ENCODE assay signal across 1 cellular context in the genomic region with DNA sequence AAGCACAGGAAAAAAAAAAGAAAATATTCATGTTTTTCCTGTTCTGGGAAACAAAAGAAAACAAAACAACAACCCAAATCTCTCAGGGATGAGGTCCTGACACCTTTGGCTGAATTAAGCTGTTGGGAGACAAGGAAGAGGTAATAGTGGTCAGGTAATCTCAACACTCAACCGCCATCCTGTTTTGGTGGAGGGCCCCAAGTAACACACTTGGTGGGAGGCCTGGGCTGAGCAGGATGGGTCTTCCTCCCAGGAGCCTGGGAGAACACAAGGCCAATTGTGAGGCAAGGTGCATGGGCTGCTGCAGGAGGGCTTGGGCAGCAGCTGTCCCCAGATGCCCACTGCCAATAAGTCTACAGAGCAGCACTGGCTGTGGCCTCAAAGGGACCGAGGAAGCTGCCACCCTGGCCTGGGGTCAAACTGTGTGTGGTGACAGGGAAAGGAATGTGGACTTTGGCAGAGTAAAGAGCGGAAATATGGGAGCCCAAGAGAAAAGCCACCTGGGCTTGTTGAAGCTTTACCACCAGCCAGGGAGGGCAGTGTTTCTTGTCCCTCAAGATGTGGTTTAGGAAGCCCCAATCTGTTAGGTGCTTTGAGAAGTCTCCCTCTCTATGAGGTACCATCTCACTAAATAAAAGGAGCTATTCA.
A peak's percentile ranks its signal among the peaks of the same experiment; 100 is the strongest.
TF ChIP-seq lines count a peak whose summit lies in the region.

No MANE protein-coding gene starts in this region.

TF ChIP-seq in HepG2, 621 proteins besides CTCF, POLR2A, EP300 and RAD21 (continued from another document and continues in another):
- TF ChIP-seq, protein P1, sequence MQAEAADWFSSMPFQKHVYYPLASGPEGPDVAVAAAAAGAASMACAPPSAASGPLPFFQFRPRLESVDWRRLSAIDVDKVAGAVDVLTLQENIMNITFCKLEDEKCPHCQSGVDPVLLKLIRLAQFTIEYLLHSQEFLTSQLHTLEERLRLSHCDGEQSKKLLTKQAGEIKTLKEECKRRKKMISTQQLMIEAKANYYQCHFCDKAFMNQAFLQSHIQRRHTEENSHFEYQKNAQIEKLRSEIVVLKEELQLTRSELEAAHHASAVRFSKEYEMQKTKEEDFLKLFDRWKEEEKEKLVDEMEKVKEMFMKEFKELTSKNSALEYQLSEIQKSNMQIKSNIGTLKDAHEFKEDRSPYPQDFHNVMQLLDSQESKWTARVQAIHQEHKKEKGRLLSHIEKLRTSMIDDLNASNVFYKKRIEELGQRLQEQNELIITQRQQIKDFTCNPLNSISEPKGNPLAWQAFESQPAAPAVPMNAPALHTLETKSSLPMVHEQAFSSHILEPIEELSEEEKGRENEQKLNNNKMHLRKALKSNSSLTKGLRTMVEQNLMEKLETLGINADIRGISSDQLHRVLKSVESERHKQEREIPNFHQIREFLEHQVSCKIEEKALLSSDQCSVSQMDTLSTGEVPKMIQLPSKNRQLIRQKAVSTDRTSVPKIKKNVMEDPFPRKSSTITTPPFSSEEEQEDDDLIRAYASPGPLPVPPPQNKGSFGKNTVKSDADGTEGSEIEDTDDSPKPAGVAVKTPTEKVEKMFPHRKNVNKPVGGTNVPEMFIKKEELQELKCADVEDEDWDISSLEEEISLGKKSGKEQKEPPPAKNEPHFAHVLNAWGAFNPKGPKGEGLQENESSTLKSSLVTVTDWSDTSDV (CRISPR knock-in tag; IDR thresholded peaks at IDR 0.05) = peak; percentile 77; the same call in 1 of the 2 replicates
- TF ChIP-seq, protein P2, sequence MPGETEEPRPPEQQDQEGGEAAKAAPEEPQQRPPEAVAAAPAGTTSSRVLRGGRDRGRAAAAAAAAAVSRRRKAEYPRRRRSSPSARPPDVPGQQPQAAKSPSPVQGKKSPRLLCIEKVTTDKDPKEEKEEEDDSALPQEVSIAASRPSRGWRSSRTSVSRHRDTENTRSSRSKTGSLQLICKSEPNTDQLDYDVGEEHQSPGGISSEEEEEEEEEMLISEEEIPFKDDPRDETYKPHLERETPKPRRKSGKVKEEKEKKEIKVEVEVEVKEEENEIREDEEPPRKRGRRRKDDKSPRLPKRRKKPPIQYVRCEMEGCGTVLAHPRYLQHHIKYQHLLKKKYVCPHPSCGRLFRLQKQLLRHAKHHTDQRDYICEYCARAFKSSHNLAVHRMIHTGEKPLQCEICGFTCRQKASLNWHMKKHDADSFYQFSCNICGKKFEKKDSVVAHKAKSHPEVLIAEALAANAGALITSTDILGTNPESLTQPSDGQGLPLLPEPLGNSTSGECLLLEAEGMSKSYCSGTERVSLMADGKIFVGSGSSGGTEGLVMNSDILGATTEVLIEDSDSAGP (CRISPR knock-in tag; IDR thresholded peaks at IDR 0.05; ENCODE audit: borderline replicate concordance) = peak; percentile 89
- TF ChIP-seq STAG1 (CRISPR knock-in tag; IDR thresholded peaks at IDR 0.05) (peak; percentile 61), CBFB (CRISPR knock-in tag; IDR thresholded peaks at IDR 0.05) (peak; percentile 84), POLR2AphosphoS2 (IDR thresholded peaks at IDR 0.05; ENCODE audit: low read depth, low read length) (no peak), SP140L (CRISPR knock-in tag; IDR thresholded peaks at IDR 0.05; ENCODE audit: borderline replicate concordance) (no peak), SMAD9 (CRISPR knock-in tag; IDR thresholded peaks at IDR 0.05) (no peak), NPAS2 (CRISPR knock-in tag; IDR thresholded peaks at IDR 0.05; ENCODE audit: borderline replicate concordance) (no peak), ZNF513 (CRISPR knock-in tag; conservative IDR thresholded peaks at IDR 0.05) (no peak), ZFP41 (CRISPR knock-in tag; IDR thresholded peaks at IDR 0.05; ENCODE audit: borderline replicate concordance) (no peak), MED1 (CRISPR knock-in tag; IDR thresholded peaks at IDR 0.05) (peak; percentile 93), ZNF20 (CRISPR knock-in tag; IDR thresholded peaks at IDR 0.05) (no peak), ZNF564 (CRISPR knock-in tag; IDR thresholded peaks at IDR 0.05) (no peak), PATZ1 (CRISPR knock-in tag; IDR thresholded peaks at IDR 0.05) (peak; percentile 77), YEATS4 (CRISPR knock-in tag; IDR thresholded peaks at IDR 0.05; ENCODE audit: borderline replicate concordance) (peak; percentile 87), ZNF3 (CRISPR knock-in tag; IDR thresholded peaks at IDR 0.05) (no peak), ZFP36L1 (CRISPR knock-in tag; IDR thresholded peaks at IDR 0.05) (peak; percentile 56; the same call in 1 of the 2 replicates), GABPB1 (CRISPR knock-in tag; IDR thresholded peaks at IDR 0.05) (peak; percentile 39; the same call in 1 of the 2 replicates), TBL1XR1 (IDR thresholded peaks at IDR 0.05; ENCODE audit: borderline replicate concordance, low read length, partially characterized antibody) (peak; percentile 44), ISX (CRISPR knock-in tag; conservative IDR thresholded peaks at IDR 0.05) (no peak), BHLHE40 (IDR thresholded peaks at IDR 0.05; ENCODE audit: low read length) (peak; percentile 51), ZNF138 (CRISPR knock-in tag; IDR thresholded peaks at IDR 0.05; ENCODE audit: low read depth) (no peak), ZNF496 (CRISPR knock-in tag; IDR thresholded peaks at IDR 0.05; ENCODE audit: insufficient replicate concordance) (no peak), DBP (CRISPR knock-in tag; IDR thresholded peaks at IDR 0.05; ENCODE audit: not compliant biosample characterization) (no peak), U2AF1 (optimal IDR thresholded peaks at IDR 0.05; ENCODE audit: low read depth, low read length) (no peak), HOXA5 (CRISPR knock-in tag; IDR thresholded peaks at IDR 0.05) (peak; percentile 59; the same call in 1 of the 2 replicates), ZNF280D (CRISPR knock-in tag; IDR thresholded peaks at IDR 0.05) (no peak), ZNF460 (CRISPR knock-in tag; IDR thresholded peaks at IDR 0.05; ENCODE audit: borderline replicate concordance) (no peak; the same call in 1 of the 2 replicates), SSRP1 (CRISPR knock-in tag; IDR thresholded peaks at IDR 0.05) (no peak)
- TF ChIP-seq, protein P3, sequence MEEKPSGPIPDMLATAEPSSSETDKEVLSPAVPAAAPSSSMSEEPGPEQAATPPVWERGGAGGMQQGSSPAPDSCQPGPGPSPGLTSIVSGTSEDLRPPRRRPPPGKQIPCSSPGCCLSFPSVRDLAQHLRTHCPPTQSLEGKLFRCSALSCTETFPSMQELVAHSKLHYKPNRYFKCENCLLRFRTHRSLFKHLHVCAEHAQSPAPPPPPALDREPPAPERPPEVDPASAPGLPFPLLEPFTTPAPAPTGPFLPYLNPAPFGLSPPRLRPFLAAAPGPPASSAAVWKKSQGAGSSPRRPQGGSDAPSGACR (CRISPR knock-in tag; IDR thresholded peaks at IDR 0.05) = peak; percentile 81; the same call in 1 of the 2 replicates
- TF ChIP-seq, protein P4, sequence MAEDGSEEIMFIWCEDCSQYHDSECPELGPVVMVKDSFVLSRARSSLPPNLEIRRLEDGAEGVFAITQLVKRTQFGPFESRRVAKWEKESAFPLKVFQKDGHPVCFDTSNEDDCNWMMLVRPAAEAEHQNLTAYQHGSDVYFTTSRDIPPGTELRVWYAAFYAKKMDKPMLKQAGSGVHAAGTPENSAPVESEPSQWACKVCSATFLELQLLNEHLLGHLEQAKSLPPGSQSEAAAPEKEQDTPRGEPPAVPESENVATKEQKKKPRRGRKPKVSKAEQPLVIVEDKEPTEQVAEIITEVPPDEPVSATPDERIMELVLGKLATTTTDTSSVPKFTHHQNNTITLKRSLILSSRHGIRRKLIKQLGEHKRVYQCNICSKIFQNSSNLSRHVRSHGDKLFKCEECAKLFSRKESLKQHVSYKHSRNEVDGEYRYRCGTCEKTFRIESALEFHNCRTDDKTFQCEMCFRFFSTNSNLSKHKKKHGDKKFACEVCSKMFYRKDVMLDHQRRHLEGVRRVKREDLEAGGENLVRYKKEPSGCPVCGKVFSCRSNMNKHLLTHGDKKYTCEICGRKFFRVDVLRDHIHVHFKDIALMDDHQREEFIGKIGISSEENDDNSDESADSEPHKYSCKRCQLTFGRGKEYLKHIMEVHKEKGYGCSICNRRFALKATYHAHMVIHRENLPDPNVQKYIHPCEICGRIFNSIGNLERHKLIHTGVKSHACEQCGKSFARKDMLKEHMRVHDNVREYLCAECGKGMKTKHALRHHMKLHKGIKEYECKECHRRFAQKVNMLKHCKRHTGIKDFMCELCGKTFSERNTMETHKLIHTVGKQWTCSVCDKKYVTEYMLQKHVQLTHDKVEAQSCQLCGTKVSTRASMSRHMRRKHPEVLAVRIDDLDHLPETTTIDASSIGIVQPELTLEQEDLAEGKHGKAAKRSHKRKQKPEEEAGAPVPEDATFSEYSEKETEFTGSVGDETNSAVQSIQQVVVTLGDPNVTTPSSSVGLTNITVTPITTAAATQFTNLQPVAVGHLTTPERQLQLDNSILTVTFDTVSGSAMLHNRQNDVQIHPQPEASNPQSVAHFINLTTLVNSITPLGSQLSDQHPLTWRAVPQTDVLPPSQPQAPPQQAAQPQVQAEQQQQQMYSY (CRISPR knock-in tag; IDR thresholded peaks at IDR 0.05) = no peak
- TF ChIP-seq, protein P5, sequence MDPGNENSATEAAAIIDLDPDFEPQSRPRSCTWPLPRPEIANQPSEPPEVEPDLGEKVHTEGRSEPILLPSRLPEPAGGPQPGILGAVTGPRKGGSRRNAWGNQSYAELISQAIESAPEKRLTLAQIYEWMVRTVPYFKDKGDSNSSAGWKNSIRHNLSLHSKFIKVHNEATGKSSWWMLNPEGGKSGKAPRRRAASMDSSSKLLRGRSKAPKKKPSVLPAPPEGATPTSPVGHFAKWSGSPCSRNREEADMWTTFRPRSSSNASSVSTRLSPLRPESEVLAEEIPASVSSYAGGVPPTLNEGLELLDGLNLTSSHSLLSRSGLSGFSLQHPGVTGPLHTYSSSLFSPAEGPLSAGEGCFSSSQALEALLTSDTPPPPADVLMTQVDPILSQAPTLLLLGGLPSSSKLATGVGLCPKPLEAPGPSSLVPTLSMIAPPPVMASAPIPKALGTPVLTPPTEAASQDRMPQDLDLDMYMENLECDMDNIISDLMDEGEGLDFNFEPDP (CRISPR knock-in tag; conservative IDR thresholded peaks at IDR 0.05) = no peak
